Comparison of ENCODE assay signal across 28 cellular contexts in the genomic region with DNA sequence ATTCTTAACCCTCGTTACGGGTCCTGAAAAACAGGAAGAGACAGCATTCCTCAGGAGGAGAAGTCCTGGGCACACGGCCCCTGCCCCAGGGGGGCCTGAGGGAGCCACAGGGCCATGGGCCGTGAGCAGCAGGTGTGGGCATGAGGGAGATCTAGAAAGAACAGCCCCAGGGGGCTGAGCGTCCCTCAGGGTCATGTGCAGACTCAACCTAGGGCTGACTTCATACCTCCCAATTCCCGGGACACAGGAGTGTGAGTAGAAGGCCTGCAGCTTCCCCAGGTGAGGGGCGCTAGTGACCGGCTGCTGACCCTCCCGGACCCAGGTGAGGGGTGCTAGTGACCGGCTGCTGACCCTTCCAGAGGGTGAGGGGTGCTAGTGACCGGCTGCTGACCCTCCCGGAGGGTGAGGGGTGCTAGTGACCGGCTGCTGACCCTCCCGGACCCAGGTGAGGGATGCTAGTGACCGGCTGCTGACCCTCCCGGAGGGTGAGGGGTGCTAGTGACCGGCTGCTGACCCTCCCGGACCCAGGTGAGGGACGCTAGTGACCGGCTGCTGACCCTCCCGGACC. TPM values are rescaled to one million over a fixed set of nuclear protein-coding genes. Genes with fewer than 3 reads are reported as not detected.
"Had no signal": no experiment of that assay in that cellular context is flagged by ENCODE, and none has a peak within 500 bp of the region (broad histone marks: within the 10 kb centered on the region; RNA-seq: fewer than 3 reads in every experiment).

No MANE protein-coding gene starts in this region.

- H3K9ac ChIP-seq: SK-N-SH had no signal

- H3K9me2 ChIP-seq: SK-N-SH had no signal

- DNase-seq: activated CD4-positive, alpha-beta memory T cell treated with anti-CD3 and anti-CD28 coated beads, Interleukin-2, amount 10 ng/mL, durations not matched to agents 7 days and 5 days; activated CD4-positive, alpha-beta T cell treated with anti-CD3 and anti-CD28 coated beads for 36 hours; activated CD4-positive, alpha-beta T cell treated with anti-CD3 and anti-CD28 coated beads, Interleukin-2, amount 50 U/mL, for 1 hour; activated gamma-delta T cell; activated naive CD4-positive, alpha-beta T cell treated with anti-CD3 and anti-CD28 coated beads for 36 hours; activated T-cell treated with anti-CD3 and anti-CD28 coated beads for 4 hours; activated T-cell treated with anti-CD3 and anti-CD28 coated beads, Interleukin-2, amount 50 U/mL, for 48 hours; amygdala; NCI-H1092; NCI-H1417; NCI-H1694; NCI-H2029 treated with DMSO at 0.1 percent for 48 hours; NCI-H345; NCI-H510A; NCI-H526 treated with DMSO at 0.1 percent for 48 hours; NCI-H82; SJCRH30; SK-N-SH; T-helper 1 cell had no signal

- H3K36me3 ChIP-seq: SJCRH30 had no signal

- H3K4me2 ChIP-seq: SK-N-SH had no signal

- H3K4me3 ChIP-seq: SJCRH30 had no signal

- H3K4me1 ChIP-seq: SJCRH30 had no signal

- H3K9me3 ChIP-seq: SJCRH30, SK-N-SH had no signal

- H3K27ac ChIP-seq: SJCRH30, VCaP had no signal

RNA-seq across cellular contexts. Expression of gene FRMD1, which starts 35.1 kb away (rescaled TPM):
- total RNA-seq: activated CD4-positive, alpha-beta memory T cell treated with anti-CD3 and anti-CD28 coated beads, Interleukin-2, amount 10 ng/mL, durations not matched to agents 7 days and 5 days; activated CD4-positive, alpha-beta T cell treated with anti-CD3 and anti-CD28 coated beads for 36 hours; activated CD8-positive, alpha-beta memory T cell treated with anti-CD3 and anti-CD28 coated beads for 36 hours; activated naive CD4-positive, alpha-beta T cell treated with anti-CD3 and anti-CD28 coated beads for 36 hours; activated T-helper 17 cell treated with anti-CD3 and anti-CD28 coated beads, Interleukin-2, amount 50 U/mL, for 72 hours; astrocyte; MCF 10A; OCI-LY7; RPMI7951; SJCRH30; T-helper 2 cell treated with Interferon-gamma antibody and Interleukin-4, amounts not matched to agents 100 ng/mL and 5 ng/mL, for 36 hours had no signal
- polyA plus RNA-seq: SK-N-SH had no signal

RNA-seq across cellular contexts. Expression of gene KIF25, which starts 46.5 kb away (rescaled TPM):
- total RNA-seq: activated CD4-positive, alpha-beta memory T cell treated with anti-CD3 and anti-CD28 coated beads, Interleukin-2, amount 10 ng/mL, durations not matched to agents 7 days and 5 days; activated CD4-positive, alpha-beta T cell treated with anti-CD3 and anti-CD28 coated beads for 36 hours; activated CD8-positive, alpha-beta memory T cell treated with anti-CD3 and anti-CD28 coated beads for 36 hours; activated naive CD4-positive, alpha-beta T cell treated with anti-CD3 and anti-CD28 coated beads for 36 hours; astrocyte; MCF 10A; OCI-LY7; Right ventricle myocardium inferior; T-helper 2 cell treated with Interferon-gamma antibody and Interleukin-4, amounts not matched to agents 100 ng/mL and 5 ng/mL, for 36 hours had no signal
- polyA plus RNA-seq: SK-N-SH had no signal
